21 cellular contexts compared by ENCODE assay signal in the genomic region with DNA sequence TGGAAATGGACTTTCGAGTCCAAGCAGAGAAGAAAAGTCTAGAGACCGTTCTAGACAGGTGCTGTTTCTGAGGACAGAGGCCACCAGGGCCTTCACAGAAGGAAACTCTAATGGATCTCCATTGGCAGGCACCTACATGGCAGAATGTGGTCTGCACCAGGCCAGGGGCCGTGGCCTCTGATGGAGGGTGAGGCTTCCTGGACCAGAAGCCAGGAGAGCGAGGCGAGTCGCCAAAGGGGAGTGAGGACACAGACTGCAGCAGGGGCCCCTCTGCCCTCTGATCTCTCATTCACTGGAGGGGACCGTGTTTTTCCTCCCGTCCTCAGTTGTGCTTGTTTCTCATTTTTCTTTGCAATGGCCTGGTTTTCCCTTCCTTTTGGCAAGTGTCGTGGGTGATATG. TPM values are rescaled to one million over a fixed set of nuclear protein-coding genes. Genes with fewer than 3 reads are reported as not detected.
DNase-seq lines count a peak whose midpoint lies in the region; ATAC-seq and TF ChIP-seq lines count a peak whose summit lies in the region.
"Had no signal": no experiment of that assay in that cellular context is flagged by ENCODE, and none has a peak within 500 bp of the region (broad histone marks: within the 10 kb centered on the region; RNA-seq: fewer than 3 reads in every experiment).

No MANE protein-coding gene starts in this region.

- no peak overlapping the region for H3K27ac ChIP-seq in KMS-11
- H3K27ac ChIP-seq in CD4-positive, alpha-beta T cell (ENCODE audit: low read depth, low read length) = no peak overlapping the region
- H3K27ac ChIP-seq: BLaER1, lower lobe of right lung, SJCRH30, upper lobe of right lung had no signal

- H3K9me3 Mint-ChIP-seq in activated CD4-positive, alpha-beta memory T cell treated with anti-CD3 and anti-CD28 coated beads for 36 hours = no peaks in the 10 kb centered on the region
- no peaks in the 10 kb centered on the region for H3K9me3 Mint-ChIP-seq in activated CD4-positive, alpha-beta memory T cell treated with anti-CD3 and anti-CD28 coated beads, Interleukin-2, amount 10 ng/mL, durations not matched to agents 7 days and 5 days
- H3K9me3 Mint-ChIP-seq in activated naive CD8-positive, alpha-beta T cell (ENCODE audit: low read depth) = no peaks in the 10 kb centered on the region
- no peaks in the 10 kb centered on the region for H3K9me3 Mint-ChIP-seq in stimulated activated memory B cell treated with anti-CD40 and anti-IgM and Interleukin-4, amounts not matched to agents 10 μg/mL and 1 μg/mL and 100 μg/mL, for 72 hours
- H3K9me3 Mint-ChIP-seq in CD4-positive, alpha-beta T cell = no peaks in the 10 kb centered on the region
- H3K9me3 Mint-ChIP-seq: brain, T-cell had no signal

- intact Hi-C loops in activated CD4-positive, alpha-beta memory T cell treated with anti-CD3 and anti-CD28 coated beads for 36 hours (cut with micrococcal nuclease) = loop anchor here (5.0 to 10.0 kb wide), 6 partner anchors 642 to 1414 kb away; a partner anchor contains a TSS
- intact Hi-C loops in CD4-positive, alpha-beta T cell (cut with DNase I, micrococcal nuclease) = loop anchor here (10.0 kb wide), 5 partner anchors 624 to 1414 kb away; no protein-coding TSS in a partner anchor

- no peaks in the 10 kb centered on the region for H3K27me3 ChIP-seq in KMS-11 (ENCODE audit: insufficient read depth, low read depth)
- H3K27me3 ChIP-seq in CD4-positive, alpha-beta T cell (ENCODE audit: control insufficient read depth, insufficient read depth, low read length) = no peaks in the 10 kb centered on the region
- H3K27me3 ChIP-seq: BLaER1, SJCRH30, upper lobe of right lung had no signal

- H3K4me1 Mint-ChIP-seq in activated CD4-positive, alpha-beta memory T cell treated with anti-CD3 and anti-CD28 coated beads for 36 hours (ENCODE audit: low read depth) = peaks cover 43% of the 10 kb centered on the region
- H3K4me1 Mint-ChIP-seq in activated CD4-positive, alpha-beta memory T cell treated with anti-CD3 and anti-CD28 coated beads, Interleukin-2, amount 10 ng/mL, durations not matched to agents 7 days and 5 days = peaks cover 43% of the 10 kb centered on the region
- peaks cover 42% of the 10 kb centered on the region for H3K4me1 Mint-ChIP-seq in activated naive CD8-positive, alpha-beta T cell (ENCODE audit: low read depth)
- H3K4me1 Mint-ChIP-seq in stimulated activated memory B cell treated with anti-CD40 and anti-IgM and Interleukin-4, amounts not matched to agents 10 μg/mL and 1 μg/mL and 100 μg/mL, for 72 hours = peaks cover 92% of the 10 kb centered on the region
- peaks cover 12% of the 10 kb centered on the region for H3K4me1 Mint-ChIP-seq in CD4-positive, alpha-beta T cell (ENCODE audit: low read depth)

- no peak for ATAC-seq in stimulated activated memory B cell treated with anti-CD40 and anti-IgM and Interleukin-4, amounts not matched to agents 10 μg/mL and 1 μg/mL and 100 μg/mL, for 72 hours
- ATAC-seq in CD4-positive, alpha-beta T cell (ENCODE audit: poor library complexity) = no peak
- ATAC-seq: K562, lower lobe of right lung, upper lobe of right lung had no signal

- H3K36me3 ChIP-seq in KMS-11 (ENCODE audit: insufficient read depth) = no peaks in the 10 kb centered on the region
- H3K36me3 ChIP-seq: BLaER1, lower lobe of right lung, SJCRH30, upper lobe of right lung had no signal

- DNase-seq in activated CD4-positive, alpha-beta memory T cell treated with anti-CD3 and anti-CD28 coated beads for 36 hours = no peak
- DNase-seq in activated CD4-positive, alpha-beta memory T cell treated with anti-CD3 and anti-CD28 coated beads, Interleukin-2, amount 10 ng/mL, durations not matched to agents 7 days and 5 days = no peak
- DNase-seq in CD4-positive, alpha-beta T cell = no peak
- DNase-seq in DMS114 treated with DMSO at 0.1 percent for 48 hours (lab: John Stamatoyannopoulos, UW; ENCODE audit: unreplicated experiment) (no peak), retina (no peak)
- DNase-seq: COR-L47, DMS79 treated with DMSO at 0.1 percent for 48 hours, lower lobe of right lung, NCI-H1436 treated with DMSO at 0.1 percent for 48 hours, NCI-H2107, NCI-H524, SJCRH30, substantia nigra, T-cell, upper lobe of right lung had no signal

- POLR2A ChIA-PET in activated CD4-positive, alpha-beta memory T cell treated with anti-CD3 and anti-CD28 coated beads for 36 hours (lab: Charles Lee) = no interaction called here
- POLR2A ChIA-PET in activated CD4-positive, alpha-beta memory T cell treated with anti-CD3 and anti-CD28 coated beads, Interleukin-2, amount 10 ng/mL, durations not matched to agents 7 days and 5 days (lab: Charles Lee) = no interaction called here
- POLR2A ChIA-PET in CD4-positive, alpha-beta T cell (lab: Charles Lee) = no interaction called here

- H3K4me2 ChIP-seq in KMS-11 = peak overlapping the region; percentile 58

- H3K4me3 Mint-ChIP-seq in activated CD4-positive, alpha-beta memory T cell treated with anti-CD3 and anti-CD28 coated beads for 36 hours = no peak overlapping the region
- no peak overlapping the region for H3K4me3 Mint-ChIP-seq in activated CD4-positive, alpha-beta memory T cell treated with anti-CD3 and anti-CD28 coated beads, Interleukin-2, amount 10 ng/mL, durations not matched to agents 7 days and 5 days
- no peak overlapping the region for H3K4me3 Mint-ChIP-seq in activated naive CD8-positive, alpha-beta T cell
- H3K4me3 Mint-ChIP-seq in stimulated activated memory B cell treated with anti-CD40 and anti-IgM and Interleukin-4, amounts not matched to agents 10 μg/mL and 1 μg/mL and 100 μg/mL, for 72 hours = no peak overlapping the region
- H3K4me3 Mint-ChIP-seq in CD4-positive, alpha-beta T cell = no peak overlapping the region
- H3K4me3 Mint-ChIP-seq: brain, T-cell had no signal

- no peaks in the 10 kb centered on the region for H3K36me3 Mint-ChIP-seq in activated CD4-positive, alpha-beta memory T cell treated with anti-CD3 and anti-CD28 coated beads for 36 hours
- no peaks in the 10 kb centered on the region for H3K36me3 Mint-ChIP-seq in activated CD4-positive, alpha-beta memory T cell treated with anti-CD3 and anti-CD28 coated beads, Interleukin-2, amount 10 ng/mL, durations not matched to agents 7 days and 5 days (ENCODE audit: low read depth)
- no peaks in the 10 kb centered on the region for H3K36me3 Mint-ChIP-seq in activated naive CD8-positive, alpha-beta T cell
- H3K36me3 Mint-ChIP-seq in stimulated activated memory B cell treated with anti-CD40 and anti-IgM and Interleukin-4, amounts not matched to agents 10 μg/mL and 1 μg/mL and 100 μg/mL, for 72 hours = peaks cover 13% of the 10 kb centered on the region
- H3K36me3 Mint-ChIP-seq in CD4-positive, alpha-beta T cell (ENCODE audit: low read depth) = no peaks in the 10 kb centered on the region
- H3K36me3 Mint-ChIP-seq: brain, T-cell had no signal

- H3K79me2 ChIP-seq in KMS-11 (ENCODE audit: insufficient read depth, low read depth) = no peaks in the 10 kb centered on the region

- no peaks in the 10 kb centered on the region for H4K20me1 ChIP-seq in KMS-11 (ENCODE audit: insufficient read depth)
- H4K20me1 ChIP-seq: BLaER1 had no signal

- no peak for TF ChIP-seq CTCF in KMS-11 (conservative IDR thresholded peaks at IDR 0.05; ENCODE audit: low read depth, low read length)
- TF ChIP-seq CTCF in CD4-positive, alpha-beta T cell (IDR thresholded peaks at IDR 0.05) = no peak

- H3K4me1 ChIP-seq in KMS-11 (ENCODE audit: low read depth, poor library complexity, severe bottlenecking) = peaks cover 49% of the 10 kb centered on the region

- H3K27me3 Mint-ChIP-seq in activated CD4-positive, alpha-beta memory T cell treated with anti-CD3 and anti-CD28 coated beads for 36 hours = no peaks in the 10 kb centered on the region
- H3K27me3 Mint-ChIP-seq in activated CD4-positive, alpha-beta memory T cell treated with anti-CD3 and anti-CD28 coated beads, Interleukin-2, amount 10 ng/mL, durations not matched to agents 7 days and 5 days = no peaks in the 10 kb centered on the region
- H3K27me3 Mint-ChIP-seq in activated naive CD8-positive, alpha-beta T cell = no peaks in the 10 kb centered on the region
- H3K27me3 Mint-ChIP-seq in stimulated activated memory B cell treated with anti-CD40 and anti-IgM and Interleukin-4, amounts not matched to agents 10 μg/mL and 1 μg/mL and 100 μg/mL, for 72 hours = no peaks in the 10 kb centered on the region
- no peaks in the 10 kb centered on the region for H3K27me3 Mint-ChIP-seq in CD4-positive, alpha-beta T cell
- H3K27me3 Mint-ChIP-seq: T-cell had no signal

- CTCF ChIA-PET in activated CD4-positive, alpha-beta memory T cell treated with anti-CD3 and anti-CD28 coated beads for 36 hours (lab: Charles Lee) = no interaction called here
- CTCF ChIA-PET in activated CD4-positive, alpha-beta memory T cell treated with anti-CD3 and anti-CD28 coated beads, Interleukin-2, amount 10 ng/mL, durations not matched to agents 7 days and 5 days (lab: Charles Lee) = interaction anchor here (1.1 to 3.9 kb wide), 3 partner anchors 16 to 644 kb away, joined by 3 to 18 read pairs (median 3); no protein-coding TSS in a partner anchor
- CTCF ChIA-PET in CD4-positive, alpha-beta T cell (lab: Charles Lee) = no interaction called here

- peak overlapping the region; percentile 68; the same call in 1 of the 2 replicates for H2AFZ ChIP-seq in KMS-11 (ENCODE audit: low read depth)

- peak overlapping the region; percentile 23 for H3K27ac Mint-ChIP-seq in activated CD4-positive, alpha-beta memory T cell treated with anti-CD3 and anti-CD28 coated beads for 36 hours
- H3K27ac Mint-ChIP-seq in activated CD4-positive, alpha-beta memory T cell treated with anti-CD3 and anti-CD28 coated beads, Interleukin-2, amount 10 ng/mL, durations not matched to agents 7 days and 5 days = no peak overlapping the region
- H3K27ac Mint-ChIP-seq in activated naive CD8-positive, alpha-beta T cell = peak overlapping the region; percentile 64
- H3K27ac Mint-ChIP-seq in stimulated activated memory B cell treated with anti-CD40 and anti-IgM and Interleukin-4, amounts not matched to agents 10 μg/mL and 1 μg/mL and 100 μg/mL, for 72 hours = peak overlapping the region; percentile 93
- H3K27ac Mint-ChIP-seq in CD4-positive, alpha-beta T cell = no peak overlapping the region
- H3K27ac Mint-ChIP-seq: T-cell had no signal

- H3K9me3 ChIP-seq in CD4-positive, alpha-beta T cell (ENCODE audit: control insufficient read depth, low read length) = no peaks in the 10 kb centered on the region
- H3K9me3 ChIP-seq: BLaER1, lower lobe of right lung, SJCRH30, upper lobe of right lung had no signal

- H3K9ac ChIP-seq in KMS-11 = no peak overlapping the region
- H3K9ac ChIP-seq: BLaER1 had no signal

- H3K4me3 ChIP-seq in KMS-11 (IDR thresholded peaks at IDR 0.05; ENCODE audit: insufficient read depth, low read depth, low read length) = no peak overlapping the region
- H3K4me3 ChIP-seq: BLaER1, K562, lower lobe of right lung, SJCRH30, upper lobe of right lung had no signal

RNA-seq across cellular contexts. Expression of a gene that starts 41.1 kb away (rescaled TPM):
- total RNA-seq in activated CD4-positive, alpha-beta memory T cell treated with anti-CD3 and anti-CD28 coated beads for 36 hours = 10 to 100 TPM; 18.6 to 20.8 TPM
- total RNA-seq in activated CD4-positive, alpha-beta memory T cell treated with anti-CD3 and anti-CD28 coated beads, Interleukin-2, amount 10 ng/mL, durations not matched to agents 7 days and 5 days = 10 to 100 TPM; 30.0 to 31.9 TPM
- total RNA-seq in CD4-positive, alpha-beta T cell = 10 to 100 TPM; 18.1 to 19.9 TPM

RNA-seq across cellular contexts. Expression of a gene that starts 41.4 kb away (rescaled TPM):
- total RNA-seq in activated CD4-positive, alpha-beta memory T cell treated with anti-CD3 and anti-CD28 coated beads for 36 hours = 100 to 1,000 TPM; 161 to 166 TPM
- 100 to 1,000 TPM; 148 to 165 TPM for total RNA-seq in activated CD4-positive, alpha-beta memory T cell treated with anti-CD3 and anti-CD28 coated beads, Interleukin-2, amount 10 ng/mL, durations not matched to agents 7 days and 5 days
- total RNA-seq in CD4-positive, alpha-beta T cell = 10 to 100 TPM; 83.4 to 84.2 TPM

Comparison
In these comparisons a context has a peak if more than half of its experiments do, and no peak if none do; other contexts are left out.
1. H3K27ac Mint-ChIP-seq: peak in activated CD4-positive, alpha-beta memory T cell treated with anti-CD3 and anti-CD28 coated beads for 36 hours (single experiment), activated naive CD8-positive, alpha-beta T cell (single experiment) and stimulated activated memory B cell treated with anti-CD40 and anti-IgM and Interleukin-4, amounts not matched to agents 10 μg/mL and 1 μg/mL and 100 μg/mL, for 72 hours (single experiment); none in activated CD4-positive, alpha-beta memory T cell treated with anti-CD3 and anti-CD28 coated beads, Interleukin-2, amount 10 ng/mL, durations not matched to agents 7 days and 5 days (single experiment) and CD4-positive, alpha-beta T cell (single experiment).